9 cellular contexts compared by ENCODE assay signal in the genomic region with DNA sequence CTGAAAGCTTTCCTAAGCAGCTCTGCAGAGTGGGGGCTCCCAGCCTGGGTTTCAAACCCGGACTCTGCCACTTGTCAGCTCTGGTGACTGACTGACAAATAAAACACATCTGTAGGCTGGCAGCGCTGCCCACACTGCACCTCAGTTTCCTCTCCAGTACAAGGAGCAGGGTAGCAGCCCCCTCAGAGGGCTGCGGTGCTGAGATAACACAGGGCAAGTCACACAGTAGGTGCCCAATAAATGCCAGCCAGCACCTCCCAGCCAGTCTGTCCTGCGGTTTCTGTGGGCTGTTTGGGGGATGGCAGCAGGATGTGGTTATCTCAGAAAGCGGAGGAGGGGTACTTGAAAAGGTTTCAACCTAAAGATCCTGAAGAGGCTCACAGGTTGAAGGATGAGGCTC. TPM values are rescaled to one million over a fixed set of nuclear protein-coding genes. Genes with fewer than 3 reads are reported as not detected.
DNase-seq lines count a peak whose midpoint lies in the region; ATAC-seq, FAIRE-seq and TF ChIP-seq lines count a peak whose summit lies in the region.
"Had no signal": no experiment of that assay in that cellular context is flagged by ENCODE, and none has a peak within 500 bp of the region (broad histone marks: within the 10 kb centered on the region; RNA-seq: fewer than 3 reads in every experiment).

No MANE protein-coding gene starts in this region.

- peak; percentile 29 for FAIRE-seq in GM18507 (lab: Jason Lieb, UNC)

- intact Hi-C loops in body of pancreas (cut with DNase I): no loop called here

- H3K27ac ChIP-seq in body of pancreas: no peak overlapping the region

- no peak for TF ChIP-seq CTCF in body of pancreas (IDR thresholded peaks at IDR 0.05)

- no peak for TF ChIP-seq POLR2A in body of pancreas (IDR thresholded peaks at IDR 0.05)

- no peak for DNase-seq in GM18507 (ENCODE audit: extremely low spot score, insufficient read length, low read depth)
- peak; percentile 28 for DNase-seq in T-helper 9 cell
- peak; percentile 31 for DNase-seq in activated naive CD4-positive, alpha-beta T cell treated with anti-CD3 and anti-CD28 coated beads, Interleukin-2, amount 50 U/mL, for 16 hours
- peak; percentile 42 for DNase-seq in stimulated activated CD4-positive, alpha-beta T cell treated with anti-CD3 and anti-CD28 coated beads, Interleukin-2, amount 100 ng/mL, for 4 hours (ENCODE audit: low read depth)
- DNase-seq in NCI-H526 (lab: John Stamatoyannopoulos, UW): no peak
- no peak for DNase-seq in NCI-H2227 (lab: John Stamatoyannopoulos, UW; ENCODE audit: unreplicated experiment)
- no peak for DNase-seq in epidermal melanocyte (ENCODE audit: insufficient read length, low spot score)
- no peak for DNase-seq in body of pancreas

- no peak for ATAC-seq in body of pancreas

- H3K4me1 ChIP-seq in body of pancreas: peaks cover 18% of the 10 kb centered on the region

- WGBS in body of pancreas, 2 donors: 64 to 81% methylated on average over 4 to 5 of the region's 5 CpGs

- H3K9me3 ChIP-seq in body of pancreas: no peaks in the 10 kb centered on the region

- no peaks in the 10 kb centered on the region for H3K36me3 ChIP-seq in body of pancreas (replicated peaks in 1 of 2; ENCODE audit: insufficient read depth in 1 of 2, low read depth in 2 of 2)

- H3K4me3 ChIP-seq in body of pancreas: no peak overlapping the region

- H3K27me3 ChIP-seq in body of pancreas: no peaks in the 10 kb centered on the region

RNA-seq across cellular contexts. Expression of a gene that starts 1.5 kb away (rescaled TPM):
- under 1 TPM in 1 of 2 donors, not detected in 1; 0.78 TPM for total RNA-seq in body of pancreas

RNA-seq across cellular contexts. Expression of a gene that starts 32.2 kb away (rescaled TPM):
- 10 to 100 TPM; 19.1 to 33.5 TPM for total RNA-seq in body of pancreas

RNA-seq across cellular contexts. Expression of a gene that starts 49.3 kb away (rescaled TPM):
- total RNA-seq in body of pancreas: not detected
- total RNA-seq: lung microvascular endothelial cell had no signal

Comparison
In these comparisons a context has a peak if more than half of its experiments do, and no peak if none do; other contexts are left out.
1. DNase-seq: peak in T-helper 9 cell (single experiment), activated naive CD4-positive, alpha-beta T cell treated with anti-CD3 and anti-CD28 coated beads, Interleukin-2, amount 50 U/mL, for 16 hours (single experiment) and stimulated activated CD4-positive, alpha-beta T cell treated with anti-CD3 and anti-CD28 coated beads, Interleukin-2, amount 100 ng/mL, for 4 hours (single experiment); none in GM18507 (single experiment), NCI-H526 (0 of 2), NCI-H2227 (single experiment), epidermal melanocyte (single experiment) and body of pancreas (0 of 4).